In the genomic region with DNA sequence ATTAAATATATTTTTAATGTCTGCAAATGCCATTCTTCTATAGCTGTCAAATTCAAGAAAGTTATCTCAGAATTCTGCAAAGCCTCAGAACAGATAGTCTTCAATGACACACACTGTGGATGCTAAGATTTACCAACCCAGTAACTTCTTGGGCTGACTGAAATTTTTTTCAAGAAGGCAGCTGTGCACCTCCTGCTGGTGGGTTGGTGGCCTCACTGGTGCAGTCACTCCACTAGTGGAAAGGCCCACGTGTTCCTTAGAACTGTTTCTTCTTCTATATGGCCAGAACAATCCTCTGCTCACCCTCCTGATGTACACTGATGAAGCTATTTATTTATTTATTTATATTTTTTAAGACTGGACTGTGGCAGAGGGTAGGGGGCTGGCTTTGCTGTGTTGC, we compare ENCODE assay signal across 11 cellular contexts. TPM values are rescaled to one million over a fixed set of nuclear protein-coding genes. Genes with fewer than 3 reads are reported as not detected.
A peak's percentile ranks its signal among the peaks of the same experiment; 100 is the strongest.
DNase-seq lines count a peak whose midpoint lies in the region; ATAC-seq, FAIRE-seq and TF ChIP-seq lines count a peak whose summit lies in the region.
"Had no signal": no experiment of that assay in that cellular context is flagged by ENCODE, and none has a peak within 500 bp of the region (broad histone marks: within the 10 kb centered on the region; RNA-seq: fewer than 3 reads in every experiment).

No MANE protein-coding gene starts in this region.

- H3K27ac ChIP-seq in astrocyte (ENCODE audit: low read depth, low read length) = no peak overlapping the region
- H3K27ac ChIP-seq in smooth muscle cell (ENCODE audit: low read depth) = no peak overlapping the region
- H3K27ac ChIP-seq: BLaER1 treated with 17β-estradiol and CSF1 and Interleukin-3, amounts not matched to agents 10 nM and 100 nM had no signal

- H3K4me3 Mint-ChIP-seq in astrocyte (ENCODE audit: unreplicated experiment) = no peak overlapping the region

- H3F3A ChIP-seq in smooth muscle cell (ENCODE audit: low read depth) = no peaks in the 10 kb centered on the region

- 35% methylated on average over 1 of the region's 1 CpG for WGBS in smooth muscle cell (ENCODE audit: low lambda C conversion rate)

- H3K9me3 ChIP-seq in astrocyte (ENCODE audit: insufficient read depth, low read depth, low read length) (no peaks in the 10 kb centered on the region), smooth muscle cell (replicated peaks; ENCODE audit: low read depth) (no peaks in the 10 kb centered on the region)
- H3K9me3 ChIP-seq: BLaER1 treated with 17β-estradiol and CSF1 and Interleukin-3, amounts not matched to agents 10 nM and 100 nM; mucosa of descending colon had no signal

- H3K9ac ChIP-seq in astrocyte (ENCODE audit: low read length) = no peak overlapping the region
- no peak overlapping the region for H3K9ac ChIP-seq in smooth muscle cell (ENCODE audit: low read depth)
- H3K9ac ChIP-seq: BLaER1 treated with 17β-estradiol and CSF1 and Interleukin-3, amounts not matched to agents 10 nM and 100 nM had no signal

- no peaks in the 10 kb centered on the region for H3K36me3 ChIP-seq in astrocyte (ENCODE audit: insufficient read depth, low read length)
- H3K36me3 ChIP-seq in smooth muscle cell (ENCODE audit: low read depth) = no peaks in the 10 kb centered on the region
- H3K36me3 ChIP-seq: BLaER1 treated with 17β-estradiol and CSF1 and Interleukin-3, amounts not matched to agents 10 nM and 100 nM had no signal

- no peak overlapping the region for H3K4me2 ChIP-seq in astrocyte (ENCODE audit: low read length)
- no peak overlapping the region for H3K4me2 ChIP-seq in smooth muscle cell
- H3K4me2 ChIP-seq: BLaER1 treated with 17β-estradiol and CSF1 and Interleukin-3, amounts not matched to agents 10 nM and 100 nM had no signal

- no peak for FAIRE-seq in astrocyte (lab: Jason Lieb, UNC)

- H3K4me1 Mint-ChIP-seq in astrocyte (ENCODE audit: low read depth, unreplicated experiment) = peaks cover 5% of the 10 kb centered on the region

- H3K27me3 ChIP-seq in astrocyte (ENCODE audit: insufficient read depth, low read length) (no peaks in the 10 kb centered on the region), smooth muscle cell (ENCODE audit: low read depth) (no peaks in the 10 kb centered on the region)
- H3K27me3 ChIP-seq: BLaER1 treated with 17β-estradiol and CSF1 and Interleukin-3, amounts not matched to agents 10 nM and 100 nM had no signal

- no peaks in the 10 kb centered on the region for H3K9me3 Mint-ChIP-seq in astrocyte (ENCODE audit: unreplicated experiment)
- H3K9me3 Mint-ChIP-seq: brain had no signal

- H3K4me1 ChIP-seq in astrocyte (ENCODE audit: insufficient read depth, low read length) (peaks cover 8% of the 10 kb centered on the region), smooth muscle cell (ENCODE audit: low read depth) (no peaks in the 10 kb centered on the region)

- DNase-seq in NCI-H524 (lab: John Stamatoyannopoulos, UW) (peak; percentile 19 to 42), NCI-H524 treated with DMSO at 0.1 percent for 48 hours (lab: John Stamatoyannopoulos, UW) (no peak), astrocyte (ENCODE audit: low read depth) (no peak), smooth muscle cell (lab: John Stamatoyannopoulos, UW; ENCODE audit: unreplicated experiment) (no peak), NCI-H748 treated with DMSO at 0.1 percent for 48 hours (lab: John Stamatoyannopoulos, UW) (no peak), NCI-H774 (lab: John Stamatoyannopoulos, UW) (no peak)

- peak; percentile 55 for ATAC-seq in HG03442 (IDR thresholded peaks at IDR 0.05; ENCODE audit: unreplicated experiment)
- ATAC-seq in HG02970 (IDR thresholded peaks at IDR 0.05; ENCODE audit: low FRiP score, unreplicated experiment) = no peak
- ATAC-seq: mucosa of descending colon had no signal

- TF ChIP-seq CTCF in astrocyte (IDR thresholded peaks at IDR 0.05; ENCODE audit: insufficient read depth, low read depth, low read length) (peak; percentile 26), smooth muscle cell (IDR thresholded peaks at IDR 0.05; ENCODE audit: borderline replicate concordance, insufficient read depth, poor library complexity, severe bottlenecking) (peak; percentile 19)

- H2AFZ ChIP-seq in astrocyte (ENCODE audit: low read depth, low read length) (no peak overlapping the region), smooth muscle cell (ENCODE audit: low read depth) (no peak overlapping the region)

- no peaks in the 10 kb centered on the region for H3K27me3 Mint-ChIP-seq in astrocyte (ENCODE audit: low read depth, unreplicated experiment)
- H3K27me3 Mint-ChIP-seq: brain had no signal

- H4K20me1 ChIP-seq in astrocyte (ENCODE audit: insufficient read depth, low read length) (no peaks in the 10 kb centered on the region), smooth muscle cell (ENCODE audit: low read depth) (no peaks in the 10 kb centered on the region)
- H4K20me1 ChIP-seq: BLaER1 treated with 17β-estradiol and CSF1 and Interleukin-3, amounts not matched to agents 10 nM and 100 nM had no signal

- H3K4me3 ChIP-seq in astrocyte (ENCODE audit: insufficient read depth, low read depth, low read length) = no peak overlapping the region
- H3K4me3 ChIP-seq in smooth muscle cell = no peak overlapping the region
- H3K4me3 ChIP-seq: BLaER1 treated with 17β-estradiol and CSF1 and Interleukin-3, amounts not matched to agents 10 nM and 100 nM; mucosa of descending colon had no signal

- no peaks in the 10 kb centered on the region for H3K79me2 ChIP-seq in astrocyte (ENCODE audit: insufficient read depth, low read length)
- H3K79me2 ChIP-seq in smooth muscle cell (ENCODE audit: low read depth) = no peaks in the 10 kb centered on the region

- H3K36me3 Mint-ChIP-seq in astrocyte (ENCODE audit: low read depth, unreplicated experiment) = no peaks in the 10 kb centered on the region
- H3K36me3 Mint-ChIP-seq: brain had no signal

- H3K27ac Mint-ChIP-seq in astrocyte (ENCODE audit: unreplicated experiment) = no peak overlapping the region

RNA-seq across cellular contexts. Expression of gene C6orf58, which starts 29.8 kb away (rescaled TPM):
- total RNA-seq in astrocyte (not detected in 2 replicates), smooth muscle cell (not detected in 2 replicates)
- polyA plus RNA-seq in smooth muscle cell = not detected in 2 replicates
- total RNA-seq: mucosa of descending colon had no signal

Comparison
In these comparisons a context has a peak if more than half of its experiments do, and no peak if none do; other contexts are left out.
1. DNase-seq: peak in NCI-H524 (2 of 2); none in NCI-H524 treated with DMSO at 0.1 percent for 48 hours (single experiment), astrocyte (single experiment), smooth muscle cell (single experiment), NCI-H748 treated with DMSO at 0.1 percent for 48 hours (single experiment) and NCI-H774 (single experiment).